Comparison of ENCODE assay signal across 2 cellular contexts in genomic region chr16:19400709-19401108, GRCh38.
TF ChIP-seq lines count a peak whose summit lies in the region.

No MANE protein-coding gene starts in this region.

TF ChIP-seq in SK-N-SH, 30 proteins besides CTCF, POLR2A, EP300 and RAD21:
- TF ChIP-seq ZBTB33 (IDR thresholded peaks at IDR 0.05; ENCODE audit: borderline replicate concordance, low read depth) (no peak), POLR2AphosphoS5 (IDR thresholded peaks at IDR 0.05; ENCODE audit: low read depth, low read length) (no peak), IRF3 (IDR thresholded peaks at IDR 0.05; ENCODE audit: low read depth, low read length) (no peak), YY1 (IDR thresholded peaks at IDR 0.05; ENCODE audit: low read depth) (no peak), CHD2 (IDR thresholded peaks at IDR 0.05; ENCODE audit: low read length, partially characterized antibody) (no peak), NFIC (IDR thresholded peaks at IDR 0.05; ENCODE audit: borderline replicate concordance) (no peak), EZH2phosphoT487 (IDR thresholded peaks at IDR 0.05; ENCODE audit: borderline replicate concordance, low read depth) (no peak), TEAD4 (IDR thresholded peaks at IDR 0.05; ENCODE audit: borderline replicate concordance, insufficient read depth) (no peak), FOSL2 (IDR thresholded peaks at IDR 0.05; ENCODE audit: borderline replicate concordance, low read depth) (no peak), NRF1 (IDR thresholded peaks at IDR 0.05; ENCODE audit: low read depth, low read length) (no peak), RFX5 (IDR thresholded peaks at IDR 0.05; ENCODE audit: low read length) (no peak), GABPA (IDR thresholded peaks at IDR 0.05; ENCODE audit: low read depth) (no peak)

TF ChIP-seq in SK-N-SH treated with all-trans-retinoic acid at 6 μM for 48 hours, 23 proteins besides CTCF, POLR2A, EP300 and RAD21 (continued from another document):
- TF ChIP-seq TSHZ2 (CRISPR knock-in tag; IDR thresholded peaks at IDR 0.05) (no peak), PATZ1 (CRISPR knock-in tag; IDR thresholded peaks at IDR 0.05; ENCODE audit: borderline replicate concordance) (no peak), TOX (CRISPR knock-in tag; IDR thresholded peaks at IDR 0.05; ENCODE audit: borderline replicate concordance) (no peak), ZNF70 (CRISPR knock-in tag; IDR thresholded peaks at IDR 0.05) (no peak), CSRNP3 (CRISPR knock-in tag; IDR thresholded peaks at IDR 0.05) (no peak), ZFP3 (CRISPR knock-in tag; IDR thresholded peaks at IDR 0.05) (no peak)
